Comparison of ENCODE assay signal across 1 cellular context in the genomic region with DNA sequence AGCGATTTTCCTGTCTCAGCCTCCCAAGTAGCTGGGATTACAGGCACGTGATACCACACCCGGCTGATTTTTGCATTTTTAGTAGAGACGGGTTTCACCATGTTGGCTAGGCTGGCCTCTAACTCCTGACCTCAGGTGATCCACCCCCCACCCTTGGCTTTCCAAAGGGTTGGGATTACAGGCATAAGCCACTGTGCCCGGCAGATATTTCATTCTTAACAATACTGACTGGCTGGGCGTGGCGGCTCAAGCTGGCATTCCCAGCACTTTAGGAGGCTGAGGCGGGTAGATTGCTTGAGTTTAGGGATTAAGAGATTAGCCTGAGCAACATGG.
TF ChIP-seq lines count a peak whose summit lies in the region.

No MANE protein-coding gene starts in this region.

TF ChIP-seq in HCT116, 20 proteins besides CTCF, POLR2A, EP300 and RAD21 (continued from another document):
- no peak for TF ChIP-seq REST (IDR thresholded peaks at IDR 0.05; ENCODE audit: low read depth)
- TF ChIP-seq POLR2AphosphoS5 (IDR thresholded peaks at IDR 0.05; ENCODE audit: low read depth, low read length), result no peak
- no peak for TF ChIP-seq CBX3 (IDR thresholded peaks at IDR 0.05; ENCODE audit: low read depth)
- TF ChIP-seq FOSL1 (IDR thresholded peaks at IDR 0.05; ENCODE audit: low read depth), result no peak
TF ChIP-seq in HCT116: peak in this region for 0.
